ENCODE assay signal across 19 cellular contexts in the genomic region with DNA sequence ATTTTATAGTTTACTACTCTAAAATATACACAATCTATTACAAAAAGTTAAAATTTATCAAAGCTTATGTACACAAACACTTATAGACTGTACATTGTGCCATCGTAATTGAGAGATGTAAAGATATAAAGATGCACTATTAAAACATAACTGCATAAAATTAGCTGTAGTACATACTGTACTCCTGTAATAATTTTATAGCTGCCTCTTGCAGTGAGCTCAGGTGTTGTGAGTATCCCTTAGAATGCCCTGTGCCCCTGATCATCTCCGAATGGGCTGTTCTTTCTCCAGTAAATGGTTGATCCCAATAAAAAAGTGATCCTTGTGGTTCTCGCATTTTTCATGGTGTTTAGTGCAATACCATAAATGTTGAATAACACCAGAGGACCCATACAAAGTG.
DNase-seq lines count a peak whose midpoint lies in the region; ATAC-seq, FAIRE-seq and TF ChIP-seq lines count a peak whose summit lies in the region.
"Had no signal": no experiment of that assay in that cellular context is flagged by ENCODE, and none has a peak within 500 bp of the region (broad histone marks: within the 10 kb centered on the region; RNA-seq: fewer than 3 reads in every experiment).

No MANE protein-coding gene starts in this region.

- H3K36me3 ChIP-seq in pancreas = no peaks in the 10 kb centered on the region
- H3K36me3 ChIP-seq: BE2C had no signal

- WGBS in pancreas, 2 donors = 72 to 93% methylated on average over 3 of the region's 3 CpGs

- intact Hi-C loops in pancreas (cut with DNase I) = no loop called here

- no peak overlapping the region for H3K27ac ChIP-seq in pancreas
- H3K27ac ChIP-seq: BLaER1 treated with 17β-estradiol and CSF1 and Interleukin-3, amounts not matched to agents 10 nM and 100 nM; GM23248 had no signal

- FAIRE-seq in pancreas (lab: Jason Lieb, UNC) = peak; percentile 92
- FAIRE-seq: G401.6, GM12892, GM19239, H1 had no signal

- no peak overlapping the region for H3K4me3 ChIP-seq in LNCaP clone FGC (ENCODE audit: low read depth, low read length)
- H3K4me3 ChIP-seq in fibroblast of villous mesenchyme (ENCODE audit: low read depth, low read length) = no peak overlapping the region
- H3K4me3 ChIP-seq in pancreas = no peak overlapping the region
- H3K4me3 ChIP-seq: BLaER1 treated with 17β-estradiol and CSF1 and Interleukin-3, amounts not matched to agents 10 nM and 100 nM; GM23248 had no signal

- peak; percentile 71 for DNase-seq in LNCaP clone FGC (ENCODE audit: low read depth)
- peak; percentile 13 for DNase-seq in fibroblast of villous mesenchyme (ENCODE audit: low read depth)
- no peak for DNase-seq in pancreas
- DNase-seq in erythroblast (lab: John Stamatoyannopoulos, UW) = no peak
- DNase-seq in Ammon's horn (ENCODE audit: low spot score) = no peak
- DNase-seq in SIG-M5 treated with dmso at 0.1 percent for 504 hours (lab: John Stamatoyannopoulos, UW; ENCODE audit: unreplicated experiment) = no peak
- DNase-seq: BE2C; CD4-positive, alpha-beta T cell; CD8-positive, alpha-beta memory T cell; DMS53; DND-41; GM23248; H7; HCEC 1CT had no signal

- H3K9me3 ChIP-seq in pancreas = no peaks in the 10 kb centered on the region
- H3K9me3 ChIP-seq: BE2C; BLaER1 treated with 17β-estradiol and CSF1 and Interleukin-3, amounts not matched to agents 10 nM and 100 nM had no signal

- H3K4me1 ChIP-seq in pancreas = no peaks in the 10 kb centered on the region
- H3K4me1 ChIP-seq: BE2C had no signal

- no peak for TF ChIP-seq POLR2A in erythroblast (IDR thresholded peaks at IDR 0.05; ENCODE audit: low read length)

- no peaks in the 10 kb centered on the region for H3K27me3 ChIP-seq in pancreas
- H3K27me3 ChIP-seq: BE2C had no signal

- TF ChIP-seq CTCF in LNCaP clone FGC (IDR thresholded peaks at IDR 0.05; ENCODE audit: control insufficient read depth, extremely low read depth, insufficient read depth) = no peak
- TF ChIP-seq CTCF in fibroblast of villous mesenchyme (IDR thresholded peaks at IDR 0.05; ENCODE audit: insufficient read depth, low read depth, low read length) = no peak
- TF ChIP-seq CTCF in pancreas (IDR thresholded peaks at IDR 0.05) = no peak

- ATAC-seq in pancreas = no peak

Comparison
In these comparisons a context has a peak if more than half of its experiments do, and no peak if none do; other contexts are left out.
1. DNase-seq: peak in LNCaP clone FGC (single experiment) and fibroblast of villous mesenchyme (single experiment); none in pancreas (0 of 6), erythroblast (0 of 2), Ammon's horn (single experiment) and SIG-M5 treated with dmso at 0.1 percent for 504 hours (single experiment).